In the genomic region with DNA sequence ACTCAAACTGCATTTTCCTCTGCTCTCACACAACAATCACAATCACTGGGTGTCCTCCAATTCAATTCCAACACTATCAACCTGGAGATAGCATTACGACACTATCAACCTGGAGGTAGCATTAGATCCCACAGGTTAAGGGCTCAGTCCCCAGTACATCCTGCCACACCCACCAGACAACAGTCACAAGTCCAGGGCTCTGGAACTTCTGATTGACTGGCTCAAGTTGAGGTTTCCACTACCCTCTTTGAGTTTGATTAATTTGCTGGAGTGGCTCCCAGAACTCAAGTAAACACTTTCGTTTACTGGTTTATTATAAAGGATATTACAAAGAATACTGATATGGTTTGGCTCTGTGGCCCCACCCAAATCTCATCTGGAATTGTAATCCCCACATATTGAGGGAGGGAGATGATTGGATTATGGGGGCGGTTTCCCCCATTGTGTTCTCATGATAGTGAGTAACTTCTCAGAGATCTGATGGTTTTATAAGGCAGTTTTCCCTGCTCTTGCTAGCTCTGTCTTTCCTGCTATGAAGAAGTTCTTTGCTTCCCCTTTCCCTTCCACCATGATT, we compare ENCODE assay signal across 19 cellular contexts. TPM values are rescaled to one million over a fixed set of nuclear protein-coding genes. Genes with fewer than 3 reads are reported as not detected.
"Had no signal": no experiment of that assay in that cellular context is flagged by ENCODE, and none has a peak within 500 bp of the region (broad histone marks: within the 10 kb centered on the region; RNA-seq: fewer than 3 reads in every experiment).

No MANE protein-coding gene starts in this region.

- H3K9me3 Mint-ChIP-seq: activated naive CD4-positive, alpha-beta T cell treated with anti-CD3 and anti-CD28 coated beads, Interleukin-2, amount 10 ng/mL, durations not matched to agents 7 days and 5 days; dendritic cell treated with granulocyte-macrophage colony-stimulating factor and Interleukin-4, amounts not matched to agents 40 ng/mL and 50 ng/mL, for 4 days; natural killer cell treated with Interleukin-12 subunit alpha and Interleukin-12 subunit beta and Interleukin-15 and Interleukin-18, amount 100 ng/mL, for 72 hours had no signal

- H3K9me3 ChIP-seq: body of pancreas, prostate gland, thyroid gland had no signal

- H3K4me3 Mint-ChIP-seq: activated CD4-positive, alpha-beta memory T cell treated with anti-CD3 and anti-CD28 coated beads, Interleukin-2, amount 10 ng/mL, durations not matched to agents 7 days and 5 days; activated CD4-positive, alpha-beta T cell treated with anti-CD3 and anti-CD28 coated beads, Interleukin-2, amount 10 ng/mL, durations not matched to agents 24 days and 14 days; activated naive CD4-positive, alpha-beta T cell treated with anti-CD3 and anti-CD28 coated beads, Interleukin-2, amount 10 ng/mL, durations not matched to agents 7 days and 5 days; dendritic cell treated with granulocyte-macrophage colony-stimulating factor and Interleukin-4, amounts not matched to agents 40 ng/mL and 50 ng/mL, for 4 days; natural killer cell treated with Interleukin-12 subunit alpha and Interleukin-12 subunit beta and Interleukin-15 and Interleukin-18, amount 100 ng/mL, for 72 hours had no signal

- H3K4me2 ChIP-seq: hepatocyte had no signal

- H3K4me1 Mint-ChIP-seq: activated CD4-positive, alpha-beta memory T cell treated with anti-CD3 and anti-CD28 coated beads, Interleukin-2, amount 10 ng/mL, durations not matched to agents 7 days and 5 days; activated CD4-positive, alpha-beta T cell treated with anti-CD3 and anti-CD28 coated beads, Interleukin-2, amount 10 ng/mL, durations not matched to agents 24 days and 14 days had no signal

- H3K27ac Mint-ChIP-seq: activated CD4-positive, alpha-beta memory T cell treated with anti-CD3 and anti-CD28 coated beads, Interleukin-2, amount 10 ng/mL, durations not matched to agents 7 days and 5 days; activated CD4-positive, alpha-beta T cell treated with anti-CD3 and anti-CD28 coated beads, Interleukin-2, amount 10 ng/mL, durations not matched to agents 24 days and 14 days; activated naive CD4-positive, alpha-beta T cell treated with anti-CD3 and anti-CD28 coated beads, Interleukin-2, amount 10 ng/mL, durations not matched to agents 7 days and 5 days; dendritic cell treated with granulocyte-macrophage colony-stimulating factor and Interleukin-4, amounts not matched to agents 40 ng/mL and 50 ng/mL, for 4 days; natural killer cell treated with Interleukin-12 subunit alpha and Interleukin-12 subunit beta and Interleukin-15 and Interleukin-18, amount 100 ng/mL, for 72 hours had no signal

- H2AFZ ChIP-seq: hepatocyte had no signal

- H3K36me3 Mint-ChIP-seq: activated naive CD4-positive, alpha-beta T cell treated with anti-CD3 and anti-CD28 coated beads, Interleukin-2, amount 10 ng/mL, durations not matched to agents 7 days and 5 days; natural killer cell treated with Interleukin-12 subunit alpha and Interleukin-12 subunit beta and Interleukin-15 and Interleukin-18, amount 100 ng/mL, for 72 hours had no signal

- ATAC-seq: body of pancreas; foreskin keratinocyte; natural killer cell treated with Interleukin-12 subunit alpha and Interleukin-12 subunit beta and Interleukin-15 and Interleukin-18, amount 100 ng/mL, for 72 hours; stimulated activated naive CD8-positive, alpha-beta T cell treated with anti-CD3 and anti-CD28 coated beads, Interleukin-15, Interleukin-2, amounts not matched to agents 100 U/mL and 50 U/mL, for 24 hours had no signal

- H3K4me1 ChIP-seq: body of pancreas, prostate gland, thyroid gland had no signal

- H3K4me3 ChIP-seq: body of pancreas, hepatocyte, prostate gland, thyroid gland had no signal

- DNase-seq: activated CD4-positive, alpha-beta memory T cell treated with anti-CD3 and anti-CD28 coated beads, Interleukin-2, amount 10 ng/mL, durations not matched to agents 7 days and 5 days; activated CD4-positive, alpha-beta T cell treated with anti-CD3 and anti-CD28 coated beads, Interleukin-2, amount 10 ng/mL, durations not matched to agents 24 days and 14 days; activated effector memory CD4-positive, alpha-beta T cell treated with anti-CD3 and anti-CD28 coated beads, Interleukin-2, amount 50 U/mL, for 16 hours; activated naive CD4-positive, alpha-beta T cell treated with anti-CD3 and anti-CD28 coated beads, Interleukin-2, amount 10 ng/mL, durations not matched to agents 7 days and 5 days; body of pancreas; caudate nucleus; effector CD4-positive, alpha-beta T cell; foreskin keratinocyte; midbrain; stimulated activated CD4-positive, alpha-beta T cell treated with anti-CD3 and anti-CD28 coated beads, Interleukin-12 subunit alpha, Interleukin-12 subunit beta, amount 100 ng/mL, for 4 hours; stimulated activated CD4-positive, alpha-beta T cell treated with anti-CD3 and anti-CD28 coated beads, Interleukin-4, amount 100 ng/mL, for 4 hours; stimulated activated naive CD8-positive, alpha-beta T cell treated with anti-CD3 and anti-CD28 coated beads, Interleukin-15, Interleukin-2, amounts not matched to agents 100 U/mL and 50 U/mL, for 24 hours; substantia nigra; thyroid gland had no signal

- H3K36me3 ChIP-seq: prostate gland, thyroid gland had no signal

- H3K27me3 ChIP-seq: body of pancreas, foreskin keratinocyte, hepatocyte, thyroid gland had no signal

- H3K27ac ChIP-seq: body of pancreas, foreskin keratinocyte, hepatocyte, prostate gland, thyroid gland had no signal

RNA-seq across cellular contexts. Expression of a gene that starts 49.6 kb away (rescaled TPM):
- total RNA-seq: activated CD4-positive, alpha-beta T cell treated with anti-CD3 and anti-CD28 coated beads, Interleukin-2, amount 10 ng/mL, durations not matched to agents 24 days and 14 days; natural killer cell treated with Interleukin-12 subunit alpha and Interleukin-12 subunit beta and Interleukin-15 and Interleukin-18, amount 100 ng/mL, for 72 hours; T-helper 2 cell treated with Interferon-gamma antibody and Interleukin-4, amounts not matched to agents 100 ng/mL and 5 ng/mL, for 36 hours had no signal
